Comparison of ENCODE assay signal across 12 cellular contexts in the genomic region with DNA sequence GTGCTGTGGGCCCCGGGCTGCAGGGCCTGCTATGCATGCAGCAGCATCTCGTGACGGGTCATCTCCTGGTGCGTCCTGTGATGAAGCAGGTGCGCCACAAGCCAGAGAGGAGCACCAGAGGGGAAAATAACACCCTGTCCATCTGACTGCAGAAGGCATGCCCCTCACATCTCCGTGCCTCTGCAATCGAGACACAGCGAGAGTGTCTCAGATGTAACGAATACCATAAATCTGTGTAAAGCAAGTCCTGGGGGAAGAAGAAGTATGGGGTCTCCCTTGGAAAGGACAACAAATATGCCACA.
DNase-seq lines count a peak whose midpoint lies in the region; ATAC-seq, FAIRE-seq and TF ChIP-seq lines count a peak whose summit lies in the region.
"Had no signal": no experiment of that assay in that cellular context is flagged by ENCODE, and none has a peak within 500 bp of the region (broad histone marks: within the 10 kb centered on the region; RNA-seq: fewer than 3 reads in every experiment).

No MANE protein-coding gene starts in this region.

- DNase-seq in GM23248 (no peak), astrocyte (ENCODE audit: low read depth) (no peak), hepatocyte (ENCODE audit: low spot score) (no peak), HT-29 (ENCODE audit: low spot score) (no peak), Caco-2 (no peak), foreskin melanocyte (no peak)
- no peak for DNase-seq in naive thymus-derived CD8-positive, alpha-beta T cell
- DNase-seq: hippocampal formation had no signal

- 86 to 87% methylated on average over 9 of the region's 9 CpGs for WGBS in GM23248 (ENCODE audit: low coverage in 1 of 2, low lambda C conversion rate in 2 of 2, missing lambda C conversion rate in 2 of 2), 2 experiments
- WGBS in hepatocyte (ENCODE audit: low lambda C conversion rate, missing lambda C conversion rate): 94% methylated on average over 9 of the region's 9 CpGs

- H3K4me3 Mint-ChIP-seq in astrocyte (ENCODE audit: unreplicated experiment) (no peak overlapping the region), Caco-2 (ENCODE audit: unreplicated experiment) (no peak overlapping the region)
- H3K4me3 Mint-ChIP-seq in naive thymus-derived CD8-positive, alpha-beta T cell: peak overlapping the region; percentile 76 to 93 (median 90)

- H3K27me3 ChIP-seq in BLaER1 (no peaks in the 10 kb centered on the region), GM23248 (replicated peaks; ENCODE audit: insufficient read depth) (no peaks in the 10 kb centered on the region), astrocyte (ENCODE audit: insufficient read depth, low read length) (no peaks in the 10 kb centered on the region), hepatocyte (no peaks in the 10 kb centered on the region), Caco-2 (replicated peaks; ENCODE audit: control insufficient read depth, insufficient read depth, low read length) (no peaks in the 10 kb centered on the region)
- H3K27me3 ChIP-seq: pancreas had no signal

- H3K4me1 Mint-ChIP-seq in astrocyte (ENCODE audit: low read depth, unreplicated experiment) (peaks cover 8% of the 10 kb centered on the region), Caco-2 (ENCODE audit: low read depth, unreplicated experiment) (peaks cover 4% of the 10 kb centered on the region)
- peaks cover 25 to 53% (median 40%) of the 10 kb centered on the region in 4 donors for H3K4me1 Mint-ChIP-seq in naive thymus-derived CD8-positive, alpha-beta T cell

- no peaks in the 10 kb centered on the region for H3K36me3 ChIP-seq in BLaER1
- no peaks in the 10 kb centered on the region for H3K36me3 ChIP-seq in GM23248 (ENCODE audit: low read depth)
- H3K36me3 ChIP-seq in astrocyte (ENCODE audit: insufficient read depth, low read length): no peaks in the 10 kb centered on the region
- H3K36me3 ChIP-seq in hepatocyte (replicated peaks; ENCODE audit: insufficient read depth, low read depth): no peaks in the 10 kb centered on the region
- H3K36me3 ChIP-seq in Caco-2 (ENCODE audit: control insufficient read depth, insufficient read depth, low read length): no peaks in the 10 kb centered on the region
- H3K36me3 ChIP-seq: pancreas, WERI-Rb-1 had no signal

- H3K36me3 Mint-ChIP-seq in astrocyte (ENCODE audit: low read depth, unreplicated experiment): peaks cover 5% of the 10 kb centered on the region
- peaks cover 6 to 22% (median 15%) of the 10 kb centered on the region in 3 donors for H3K36me3 Mint-ChIP-seq in naive thymus-derived CD8-positive, alpha-beta T cell
- H3K36me3 Mint-ChIP-seq in Caco-2 (ENCODE audit: insufficient read depth, unreplicated experiment): no peaks in the 10 kb centered on the region

- H3K9me3 Mint-ChIP-seq in astrocyte (ENCODE audit: unreplicated experiment) (peaks cover 6% of the 10 kb centered on the region), Caco-2 (ENCODE audit: unreplicated experiment) (no peaks in the 10 kb centered on the region)
- H3K9me3 Mint-ChIP-seq in naive thymus-derived CD8-positive, alpha-beta T cell: peaks cover 0 to 32% (median 16%) of the 10 kb centered on the region in 9 donors

- H3K27ac ChIP-seq in BLaER1 (peak overlapping the region; percentile 72), GM23248 (no peak overlapping the region), astrocyte (ENCODE audit: low read depth, low read length) (peak overlapping the region; percentile 64), hepatocyte (no peak overlapping the region)
- H3K27ac ChIP-seq: KMS-11, WERI-Rb-1 had no signal

- ATAC-seq in naive thymus-derived CD8-positive, alpha-beta T cell: no peak

- TF ChIP-seq CTCF in astrocyte (IDR thresholded peaks at IDR 0.05; ENCODE audit: insufficient read depth, low read depth, low read length) (no peak), hepatocyte (IDR thresholded peaks at IDR 0.05; ENCODE audit: poor library complexity) (no peak), Caco-2 (IDR thresholded peaks at IDR 0.05; ENCODE audit: insufficient read depth in 1 of 2, low read depth in 1 of 2, low read length in 1 of 2, severe bottlenecking in 1 of 2, unreplicated experiment in 1 of 2) (no peak)

- FAIRE-seq in astrocyte (lab: Jason Lieb, UNC): no peak
- FAIRE-seq: pancreas had no signal

- intact Hi-C loops in Caco-2 (cut with micrococcal nuclease; ENCODE audit: unreplicated experiment): no loop called here

- no TSS peak for BruUV-seq in Caco-2 (replicated peaks; lab: Mats Ljungman, UMichigan)

- no peaks in the 10 kb centered on the region for H3F3A ChIP-seq in GM23248 (ENCODE audit: insufficient read depth)

- no peaks in the 10 kb centered on the region for H3K9me2 ChIP-seq in GM23248 (ENCODE audit: insufficient read depth)
- H3K9me2 ChIP-seq in hepatocyte (replicated peaks; ENCODE audit: insufficient read depth): no peaks in the 10 kb centered on the region

- H3K9ac ChIP-seq in BLaER1 (peak overlapping the region; percentile 68; the same call in 1 of the 2 replicates), GM23248 (no peak overlapping the region), astrocyte (ENCODE audit: low read length) (no peak overlapping the region)
- H3K9ac ChIP-seq: KMS-11 had no signal

- H3K4me3 ChIP-seq in BLaER1 (peak overlapping the region; percentile 53), GM23248 (no peak overlapping the region), astrocyte (ENCODE audit: insufficient read depth, low read depth, low read length) (no peak overlapping the region), hepatocyte (no peak overlapping the region), Caco-2 (ENCODE audit: low read depth, low read length) (no peak overlapping the region)
- H3K4me3 ChIP-seq: pancreas had no signal

- H3K9me3 ChIP-seq in BLaER1: peaks cover 12% of the 10 kb centered on the region
- H3K9me3 ChIP-seq in GM23248 (ENCODE audit: low read depth): no peaks in the 10 kb centered on the region
- no peaks in the 10 kb centered on the region for H3K9me3 ChIP-seq in astrocyte (ENCODE audit: insufficient read depth, low read depth, low read length)
- H3K9me3 ChIP-seq in hepatocyte (ENCODE audit: low read depth): no peaks in the 10 kb centered on the region
- H3K9me3 ChIP-seq in Caco-2: no peaks in the 10 kb centered on the region
- H3K9me3 ChIP-seq: pancreas had no signal

- CTCF ChIA-PET in Caco-2 (lab: Charles Lee): no interaction called here

- H3K4me1 ChIP-seq in BLaER1 (peaks cover 32% of the 10 kb centered on the region), GM23248 (ENCODE audit: insufficient read depth) (peaks cover 9% of the 10 kb centered on the region), astrocyte (ENCODE audit: insufficient read depth, low read length) (peaks cover 16% of the 10 kb centered on the region), hepatocyte (ENCODE audit: insufficient read depth) (no peaks in the 10 kb centered on the region), Caco-2 (no peaks in the 10 kb centered on the region)
- H3K4me1 ChIP-seq: pancreas had no signal

- H4K20me1 ChIP-seq in BLaER1 (no peaks in the 10 kb centered on the region), GM23248 (ENCODE audit: insufficient read depth) (no peaks in the 10 kb centered on the region), astrocyte (ENCODE audit: insufficient read depth, low read length) (no peaks in the 10 kb centered on the region), hepatocyte (ENCODE audit: insufficient read depth, poor library complexity, severe bottlenecking) (no peaks in the 10 kb centered on the region)

- no peaks in the 10 kb centered on the region for H3K79me2 ChIP-seq in GM23248 (ENCODE audit: insufficient read depth)
- H3K79me2 ChIP-seq in astrocyte (ENCODE audit: insufficient read depth, low read length): no peaks in the 10 kb centered on the region
- no peaks in the 10 kb centered on the region for H3K79me2 ChIP-seq in hepatocyte

- POLR2A ChIA-PET in naive thymus-derived CD8-positive, alpha-beta T cell (lab: Charles Lee): interaction anchor here (0.8 to 2.5 kb wide), 7 partner anchors 21 to 473 kb away, joined by 3 to 30 read pairs (median 4); partner anchors contain the start of genes PTGR3, TSHZ1 and ZNF407
- POLR2A ChIA-PET in Caco-2 (lab: Charles Lee): no interaction called here

- in situ Hi-C loops in GM23248 (cut with MboI): no loop called here

- H3K4me2 ChIP-seq in BLaER1 (peak overlapping the region; percentile 81), GM23248 (ENCODE audit: unreplicated experiment) (no peak overlapping the region), astrocyte (ENCODE audit: low read length) (peak overlapping the region; percentile 85), hepatocyte (no peak overlapping the region)
- H3K4me2 ChIP-seq: KMS-11 had no signal

- H3K27me3 Mint-ChIP-seq in astrocyte (ENCODE audit: low read depth, unreplicated experiment) (peaks cover 6% of the 10 kb centered on the region), Caco-2 (ENCODE audit: insufficient read depth, unreplicated experiment) (no peaks in the 10 kb centered on the region)
- H3K27me3 Mint-ChIP-seq in naive thymus-derived CD8-positive, alpha-beta T cell: no peaks in the 10 kb centered on the region

- H3K27ac Mint-ChIP-seq in astrocyte (ENCODE audit: unreplicated experiment): no peak overlapping the region
- peak overlapping the region; percentile 92 to 100 (median 96) for H3K27ac Mint-ChIP-seq in naive thymus-derived CD8-positive, alpha-beta T cell
- no peak overlapping the region for H3K27ac Mint-ChIP-seq in Caco-2 (ENCODE audit: unreplicated experiment)

- H2AFZ ChIP-seq in GM23248 (peak overlapping the region; percentile 15; the same call in 1 of the 2 replicates), astrocyte (ENCODE audit: low read depth, low read length) (no peak overlapping the region), hepatocyte (no peak overlapping the region)

Comparison
In these comparisons a context has a peak if more than half of its experiments do, and no peak if none do; other contexts are left out.
1. H3K27ac ChIP-seq: peak in BLaER1 (single experiment) and astrocyte (single experiment); none in GM23248 (single experiment) and hepatocyte (single experiment).
2. H3K4me2 ChIP-seq: peak in BLaER1 (single experiment) and astrocyte (single experiment); none in GM23248 (single experiment) and hepatocyte (single experiment).
3. H3K27ac Mint-ChIP-seq: peak in naive thymus-derived CD8-positive, alpha-beta T cell (10 of 10); none in astrocyte (single experiment) and Caco-2 (single experiment).
4. H3K4me3 Mint-ChIP-seq: peak in naive thymus-derived CD8-positive, alpha-beta T cell (10 of 10); none in astrocyte (single experiment) and Caco-2 (single experiment).